ENCODE assay signal across 1 cellular context in genomic region chr6:169697115-169697514, GRCh38.
TF ChIP-seq lines count a peak whose summit lies in the region.
"Not testable (repeated sequence)": the region's sequence is repeated elsewhere in the genome, so short reads cannot be mapped to it uniquely, and the experiment has no call there.

No MANE protein-coding gene starts in this region.

TF ChIP-seq in HepG2, 621 proteins besides CTCF, POLR2A, EP300 and RAD21:
- TF ChIP-seq SMC3 (IDR thresholded peaks at IDR 0.05; ENCODE audit: low read length) (peak; percentile 69), TBX2 (CRISPR knock-in tag; IDR thresholded peaks at IDR 0.05; ENCODE audit: borderline replicate concordance) (0 out of 2 replicates have a peak, but pooled peaks have one; percentile 25), THAP11 (CRISPR knock-in tag; IDR thresholded peaks at IDR 0.05) (0 out of 2 replicates have a peak, but pooled peaks have one; percentile 21), HMGXB4 (CRISPR knock-in tag; IDR thresholded peaks at IDR 0.05; ENCODE audit: borderline replicate concordance in 1 of 2, low read depth in 1 of 2) (peak in 1 of 2 experiments; percentile 42; a peak in 1 of 4 replicates), STAG1 (CRISPR knock-in tag; IDR thresholded peaks at IDR 0.05) (peak; percentile 80), ZNF788 (CRISPR knock-in tag; IDR thresholded peaks at IDR 0.05; ENCODE audit: borderline replicate concordance) (0 out of 2 replicates have a peak, but pooled peaks have one; percentile 44), IKZF5 (CRISPR knock-in tag; IDR thresholded peaks at IDR 0.05) (0 out of 2 replicates have a peak, but pooled peaks have one; percentile 37), KDM2A (CRISPR knock-in tag; IDR thresholded peaks at IDR 0.05; ENCODE audit: borderline replicate concordance, low read depth) (peak; percentile 38; the same call in 1 of the 2 replicates), AHR (CRISPR knock-in tag; IDR thresholded peaks at IDR 0.05) (0 out of 2 replicates have a peak, but pooled peaks have one; percentile 36), POGZ (CRISPR knock-in tag; IDR thresholded peaks at IDR 0.05) (peak; percentile 64), ARID5B (CRISPR knock-in tag; IDR thresholded peaks at IDR 0.05) (0 out of 2 replicates have a peak, but pooled peaks have one; percentile 23), ERF (CRISPR knock-in tag; IDR thresholded peaks at IDR 0.05) (0 out of 2 replicates have a peak, but pooled peaks have one; percentile 37), CBX5 (CRISPR knock-in tag; IDR thresholded peaks at IDR 0.05; ENCODE audit: borderline replicate concordance) (peak; percentile 55; the same call in 1 of the 2 replicates), IRF2 (CRISPR knock-in tag; IDR thresholded peaks at IDR 0.05) (0 out of 2 replicates have a peak, but pooled peaks have one; percentile 26), GATAD2A (CRISPR knock-in tag; IDR thresholded peaks at IDR 0.05) (0 out of 2 replicates have a peak, but pooled peaks have one; percentile 33), HDAC2 (CRISPR knock-in tag; IDR thresholded peaks at IDR 0.05) (peak; percentile 33; the same call in 1 of the 2 replicates), ZMYM4 (CRISPR knock-in tag; IDR thresholded peaks at IDR 0.05) (peak; percentile 43), ZBTB38 (CRISPR knock-in tag; IDR thresholded peaks at IDR 0.05) (peak; percentile 41; the same call in 1 of the 2 replicates), SP4 (CRISPR knock-in tag; IDR thresholded peaks at IDR 0.05) (peak; percentile 22; the same call in 1 of the 2 replicates), SOX6 (CRISPR knock-in tag; IDR thresholded peaks at IDR 0.05) (0 out of 2 replicates have a peak, but pooled peaks have one; percentile 11), ZNF331 (CRISPR knock-in tag; IDR thresholded peaks at IDR 0.05) (0 out of 2 replicates have a peak, but pooled peaks have one; percentile 23), YEATS2 (CRISPR knock-in tag; IDR thresholded peaks at IDR 0.05; ENCODE audit: borderline replicate concordance) (peak; percentile 27; the same call in 1 of the 2 replicates), FOSL2 (CRISPR knock-in tag; IDR thresholded peaks at IDR 0.05) (0 out of 2 replicates have a peak, but pooled peaks have one; percentile 14)
- TF ChIP-seq, protein P1, sequence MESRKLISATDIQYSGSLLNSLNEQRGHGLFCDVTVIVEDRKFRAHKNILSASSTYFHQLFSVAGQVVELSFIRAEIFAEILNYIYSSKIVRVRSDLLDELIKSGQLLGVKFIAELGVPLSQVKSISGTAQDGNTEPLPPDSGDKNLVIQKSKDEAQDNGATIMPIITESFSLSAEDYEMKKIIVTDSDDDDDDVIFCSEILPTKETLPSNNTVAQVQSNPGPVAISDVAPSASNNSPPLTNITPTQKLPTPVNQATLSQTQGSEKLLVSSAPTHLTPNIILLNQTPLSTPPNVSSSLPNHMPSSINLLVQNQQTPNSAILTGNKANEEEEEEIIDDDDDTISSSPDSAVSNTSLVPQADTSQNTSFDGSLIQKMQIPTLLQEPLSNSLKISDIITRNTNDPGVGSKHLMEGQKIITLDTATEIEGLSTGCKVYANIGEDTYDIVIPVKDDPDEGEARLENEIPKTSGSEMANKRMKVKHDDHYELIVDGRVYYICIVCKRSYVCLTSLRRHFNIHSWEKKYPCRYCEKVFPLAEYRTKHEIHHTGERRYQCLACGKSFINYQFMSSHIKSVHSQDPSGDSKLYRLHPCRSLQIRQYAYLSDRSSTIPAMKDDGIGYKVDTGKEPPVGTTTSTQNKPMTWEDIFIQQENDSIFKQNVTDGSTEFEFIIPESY (CRISPR knock-in tag; IDR thresholded peaks at IDR 0.05) = peak; percentile 100
- TF ChIP-seq, protein P2, sequence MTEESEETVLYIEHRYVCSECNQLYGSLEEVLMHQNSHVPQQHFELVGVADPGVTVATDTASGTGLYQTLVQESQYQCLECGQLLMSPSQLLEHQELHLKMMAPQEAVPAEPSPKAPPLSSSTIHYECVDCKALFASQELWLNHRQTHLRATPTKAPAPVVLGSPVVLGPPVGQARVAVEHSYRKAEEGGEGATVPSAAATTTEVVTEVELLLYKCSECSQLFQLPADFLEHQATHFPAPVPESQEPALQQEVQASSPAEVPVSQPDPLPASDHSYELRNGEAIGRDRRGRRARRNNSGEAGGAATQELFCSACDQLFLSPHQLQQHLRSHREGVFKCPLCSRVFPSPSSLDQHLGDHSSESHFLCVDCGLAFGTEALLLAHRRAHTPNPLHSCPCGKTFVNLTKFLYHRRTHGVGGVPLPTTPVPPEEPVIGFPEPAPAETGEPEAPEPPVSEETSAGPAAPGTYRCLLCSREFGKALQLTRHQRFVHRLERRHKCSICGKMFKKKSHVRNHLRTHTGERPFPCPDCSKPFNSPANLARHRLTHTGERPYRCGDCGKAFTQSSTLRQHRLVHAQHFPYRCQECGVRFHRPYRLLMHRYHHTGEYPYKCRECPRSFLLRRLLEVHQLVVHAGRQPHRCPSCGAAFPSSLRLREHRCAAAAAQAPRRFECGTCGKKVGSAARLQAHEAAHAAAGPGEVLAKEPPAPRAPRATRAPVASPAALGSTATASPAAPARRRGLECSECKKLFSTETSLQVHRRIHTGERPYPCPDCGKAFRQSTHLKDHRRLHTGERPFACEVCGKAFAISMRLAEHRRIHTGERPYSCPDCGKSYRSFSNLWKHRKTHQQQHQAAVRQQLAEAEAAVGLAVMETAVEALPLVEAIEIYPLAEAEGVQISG (CRISPR knock-in tag; IDR thresholded peaks at IDR 0.05) = peak; percentile 27; the same call in 1 of the 2 replicates
- not testable (repeated sequence) for TF ChIP-seq SOX6 (IDR thresholded peaks at IDR 0.05)
TF ChIP-seq in HepG2: peak in this region for 25; not testable (repeated sequence) for 596.
